In the genomic region with DNA sequence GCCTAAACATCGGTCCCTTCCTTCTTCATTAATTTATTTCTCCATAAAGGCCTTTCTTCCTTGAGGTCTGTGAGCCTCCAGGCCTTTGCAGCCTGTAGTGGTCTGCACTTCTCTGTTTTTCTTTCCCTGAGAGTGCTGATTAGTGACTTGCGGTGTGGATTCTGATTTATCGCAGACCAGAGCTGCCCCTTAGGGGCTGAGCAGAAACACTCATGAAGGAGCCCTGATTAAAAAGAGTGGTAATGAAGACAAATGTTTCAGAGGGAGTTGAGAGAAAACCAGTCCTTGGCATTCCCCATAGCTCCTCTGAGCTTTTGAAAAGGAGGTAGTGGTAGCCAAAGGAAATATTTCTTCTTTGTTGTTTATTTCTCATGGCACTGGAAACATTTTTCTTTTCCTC, we compare ENCODE assay signal across 26 cellular contexts.
A peak's percentile ranks its signal among the peaks of the same experiment; 100 is the strongest.
DNase-seq lines count a peak whose midpoint lies in the region; ATAC-seq and TF ChIP-seq lines count a peak whose summit lies in the region.
"Had no signal": no experiment of that assay in that cellular context is flagged by ENCODE, and none has a peak within 500 bp of the region (broad histone marks: within the 10 kb centered on the region; RNA-seq: fewer than 3 reads in every experiment).

No MANE protein-coding gene starts in this region.

- H3K27ac ChIP-seq in IMR-90 (ENCODE audit: insufficient read depth, low read length) (no peak overlapping the region), ascending aorta (peak overlapping the region; percentile 17 to 64), WERI-Rb-1 (no peak overlapping the region)
- H3K27ac ChIP-seq: BLaER1, RWPE1, thyroid gland, VCaP had no signal

- peaks cover 0 to 4% of the 10 kb centered on the region in 2 experiments; a peak in 1 of 4 replicates for H3K79me1 ChIP-seq in IMR-90 (ENCODE audit: low read depth in 1 of 2, low read length in 2 of 2)

- TF ChIP-seq RAD21 in IMR-90 (IDR thresholded peaks at IDR 0.05; ENCODE audit: low read length): no peak

- H3K14ac ChIP-seq in IMR-90 (replicated peaks; ENCODE audit: low read depth, low read length): peak overlapping the region; percentile 36; the same call in 1 of the 2 replicates

- no peak overlapping the region for H3K4me2 ChIP-seq in IMR-90 (ENCODE audit: low read depth, low read length)
- H3K4me2 ChIP-seq: BLaER1 had no signal

- no peak overlapping the region for H4K91ac ChIP-seq in IMR-90 (ENCODE audit: insufficient read depth, low read depth, low read length)

- dilution Hi-C loops in IMR-90 (cut with HindIII; ENCODE audit: low sequenced_read_pairs, unreplicated experiment): no loop called here

- no peak overlapping the region for H2AK5ac ChIP-seq in IMR-90 (ENCODE audit: low read depth, low read length)

- TF ChIP-seq CTCF in IMR-90 (conservative IDR thresholded peaks at IDR 0.05; ENCODE audit: low read depth, low read length) (no peak), ascending aorta (IDR thresholded peaks at IDR 0.05) (no peak), WERI-Rb-1 (IDR thresholded peaks at IDR 0.05; ENCODE audit: low read depth, low read length) (no peak)

- H3K9ac ChIP-seq in IMR-90 (ENCODE audit: low read depth, low read length): no peak overlapping the region
- H3K9ac ChIP-seq: BLaER1 had no signal

- no peak overlapping the region for H3K56ac ChIP-seq in IMR-90 (ENCODE audit: extremely low read depth, insufficient read depth, low read length)

- H3K18ac ChIP-seq in IMR-90 (ENCODE audit: low read depth, low read length): no peak overlapping the region; the same call in 1 of the 2 replicates

- in situ Hi-C loops in IMR-90 (cut with MboI; ENCODE audit: low sequenced_read_pairs): no loop called here

- no peak overlapping the region for H2AFZ ChIP-seq in IMR-90 (replicated peaks; ENCODE audit: low read length, poor library complexity)

- no CpG with 5 or more reads among the region's 3 CpGs for WGBS in IMR-90 (ENCODE audit: extremely low coverage in 2 of 2, insufficient read length in 1 of 2), 2 experiments

- CTCF ChIA-PET in IMR-90 (lab: Yijun Ruan, JAX): no interaction called here

- H3K23ac ChIP-seq in IMR-90 (ENCODE audit: low read depth, low read length): no peak overlapping the region

- H3K27me3 ChIP-seq in IMR-90 (ENCODE audit: control insufficient read depth, insufficient read depth, low read length): no peaks in the 10 kb centered on the region
- no peaks in the 10 kb centered on the region for H3K27me3 ChIP-seq in ascending aorta
- H3K27me3 ChIP-seq in WERI-Rb-1 (ENCODE audit: insufficient read depth, low read depth, severe bottlenecking): no peaks in the 10 kb centered on the region
- H3K27me3 ChIP-seq: BLaER1, MG63, stomach, thyroid gland had no signal

- peak overlapping the region; percentile 15; the same call in 1 of the 2 replicates for H2BK120ac ChIP-seq in IMR-90 (ENCODE audit: low read depth, low read length)

- no peak for ATAC-seq in IMR-90 (ENCODE audit: low read depth)
- ATAC-seq in sciatic nerve: peak; percentile 61
- no peak for ATAC-seq in HG03571 (IDR thresholded peaks at IDR 0.05; ENCODE audit: unreplicated experiment)
- ATAC-seq: activated naive CD8-positive, alpha-beta T cell treated with anti-CD3 and anti-CD28 coated beads, Interleukin-2, amount 50 U/mL, for 24 hours; K562; T-helper 17 cell had no signal

- no peak overlapping the region for H3K4ac ChIP-seq in IMR-90 (ENCODE audit: low read depth, low read length)

- H4K5ac ChIP-seq in IMR-90 (ENCODE audit: low read depth, low read length): no peak overlapping the region

- TF ChIP-seq POLR2A in IMR-90 (IDR thresholded peaks at IDR 0.05; ENCODE audit: low read depth, low read length): no peak

- POLR2A ChIA-PET in IMR-90 (lab: Charles Lee; ENCODE audit: unreplicated experiment): no interaction called here

- H2AK9ac ChIP-seq in IMR-90 (replicated peaks; ENCODE audit: low read depth, low read length, poor library complexity): no peak overlapping the region

- H3K4me1 ChIP-seq in IMR-90 (ENCODE audit: control insufficient read depth, insufficient read depth, low read length): peaks cover 10% of the 10 kb centered on the region
- peaks cover 0 to 6% of the 10 kb centered on the region in 2 donors for H3K4me1 ChIP-seq in ascending aorta
- H3K4me1 ChIP-seq: stomach had no signal

- H4K8ac ChIP-seq in IMR-90 (ENCODE audit: low read depth in 2 of 2, low read length in 2 of 2): no peak overlapping the region

- no peaks in the 10 kb centered on the region for H3K36me3 ChIP-seq in IMR-90 (ENCODE audit: control insufficient read depth, insufficient read depth, low read length)
- H3K36me3 ChIP-seq in ascending aorta: no peaks in the 10 kb centered on the region
- no peaks in the 10 kb centered on the region for H3K36me3 ChIP-seq in WERI-Rb-1
- H3K36me3 ChIP-seq: BLaER1, MG63, stomach, thyroid gland had no signal

- H4K20me1 ChIP-seq in IMR-90 (ENCODE audit: insufficient read depth, low read length): no peaks in the 10 kb centered on the region
- H4K20me1 ChIP-seq: BLaER1 had no signal

- BruUV-seq in IMR-90 (replicated peaks; lab: Mats Ljungman, UMichigan): no TSS peak

- no peak for DNase-seq in IMR-90
- DNase-seq in ascending aorta (ENCODE audit: low spot score in 2 of 2): no peak
- DNase-seq in islet precursor cell: peak; percentile 68
- DNase-seq in sciatic nerve (ENCODE audit: low spot score): no peak
- DNase-seq in WERI-Rb-1: no peak
- DNase-seq in HuH-7.5 (ENCODE audit: low spot score): no peak
- DNase-seq: ACHN; activated CD4-positive, alpha-beta T cell treated with anti-CD3 and anti-CD28 coated beads, Interleukin-2, amount 10 ng/mL, durations not matched to agents 7 days and 5 days; activated naive CD8-positive, alpha-beta T cell treated with anti-CD3 and anti-CD28 coated beads, Interleukin-2, amount 50 U/mL, for 24 hours; activated T-cell treated with anti-CD3 and anti-CD28 coated beads, Interleukin-2, amount 50 U/mL, for 24 hours; COR-L47; GF-D8; head of caudate nucleus; MG63; naive B cell; NCI-H1417 treated with DMSO at 0.1 percent for 48 hours; NCI-H2081; occipital lobe; stomach; T-helper 17 cell; thyroid gland had no signal

- no peak overlapping the region; the same call in 2 of the 3 replicates for H2BK15ac ChIP-seq in IMR-90 (ENCODE audit: low read depth, low read length)

- H3K9me3 ChIP-seq in IMR-90 (ENCODE audit: control insufficient read depth, insufficient read depth, low read length) (no peaks in the 10 kb centered on the region), ascending aorta (no peaks in the 10 kb centered on the region), WERI-Rb-1 (ENCODE audit: severe bottlenecking) (no peaks in the 10 kb centered on the region)
- H3K9me3 ChIP-seq: BLaER1, MG63, stomach, thyroid gland had no signal

- intact Hi-C loops in IMR-90 (cut with micrococcal nuclease): no loop called here
- intact Hi-C loops in ascending aorta (cut with DNase I): no loop called here
- intact Hi-C loops in sciatic nerve (cut with DNase I): no loop called here

- H3K4me3 ChIP-seq in IMR-90 (ENCODE audit: insufficient read depth, low read depth, low read length): no peak overlapping the region
- no peak overlapping the region for H3K4me3 ChIP-seq in ascending aorta
- no peak overlapping the region for H3K4me3 ChIP-seq in WERI-Rb-1 (ENCODE audit: low read depth, low read length)
- H3K4me3 ChIP-seq: BLaER1, K562, MG63, stomach, thyroid gland had no signal

- no peak overlapping the region for H2BK5ac ChIP-seq in IMR-90 (ENCODE audit: low read depth, low read length, poor library complexity, severe bottlenecking)

- H3K9me1 ChIP-seq in IMR-90 (ENCODE audit: insufficient read depth, low read length): peaks cover 7% of the 10 kb centered on the region

- 0 out of 2 replicates have a peak overlapping the region, but pooled peaks have one; percentile 18 for H2BK20ac ChIP-seq in IMR-90 (ENCODE audit: low read depth, low read length)

TF ChIP-seq in IMR-90, 13 proteins besides CTCF, POLR2A, EP300 and RAD21:
- TF ChIP-seq FOS (IDR thresholded peaks at IDR 0.05; ENCODE audit: low read depth, low read length) (no peak), MAZ (IDR thresholded peaks at IDR 0.05; ENCODE audit: borderline replicate concordance, low read depth, low read length) (no peak), CEBPB (IDR thresholded peaks at IDR 0.05; ENCODE audit: low read depth, low read length) (no peak), NFE2L2 (IDR thresholded peaks at IDR 0.05; ENCODE audit: low read depth, low read length) (no peak)
TF ChIP-seq in IMR-90: peak in this region for 0.

Comparison
In these comparisons a context has a peak if more than half of its experiments do, and no peak if none do; other contexts are left out.
1. H3K27ac ChIP-seq: peak in ascending aorta (2 of 2); none in IMR-90 (single experiment) and WERI-Rb-1 (single experiment).